Comparison of ENCODE assay signal across 30 cellular contexts in the genomic region with DNA sequence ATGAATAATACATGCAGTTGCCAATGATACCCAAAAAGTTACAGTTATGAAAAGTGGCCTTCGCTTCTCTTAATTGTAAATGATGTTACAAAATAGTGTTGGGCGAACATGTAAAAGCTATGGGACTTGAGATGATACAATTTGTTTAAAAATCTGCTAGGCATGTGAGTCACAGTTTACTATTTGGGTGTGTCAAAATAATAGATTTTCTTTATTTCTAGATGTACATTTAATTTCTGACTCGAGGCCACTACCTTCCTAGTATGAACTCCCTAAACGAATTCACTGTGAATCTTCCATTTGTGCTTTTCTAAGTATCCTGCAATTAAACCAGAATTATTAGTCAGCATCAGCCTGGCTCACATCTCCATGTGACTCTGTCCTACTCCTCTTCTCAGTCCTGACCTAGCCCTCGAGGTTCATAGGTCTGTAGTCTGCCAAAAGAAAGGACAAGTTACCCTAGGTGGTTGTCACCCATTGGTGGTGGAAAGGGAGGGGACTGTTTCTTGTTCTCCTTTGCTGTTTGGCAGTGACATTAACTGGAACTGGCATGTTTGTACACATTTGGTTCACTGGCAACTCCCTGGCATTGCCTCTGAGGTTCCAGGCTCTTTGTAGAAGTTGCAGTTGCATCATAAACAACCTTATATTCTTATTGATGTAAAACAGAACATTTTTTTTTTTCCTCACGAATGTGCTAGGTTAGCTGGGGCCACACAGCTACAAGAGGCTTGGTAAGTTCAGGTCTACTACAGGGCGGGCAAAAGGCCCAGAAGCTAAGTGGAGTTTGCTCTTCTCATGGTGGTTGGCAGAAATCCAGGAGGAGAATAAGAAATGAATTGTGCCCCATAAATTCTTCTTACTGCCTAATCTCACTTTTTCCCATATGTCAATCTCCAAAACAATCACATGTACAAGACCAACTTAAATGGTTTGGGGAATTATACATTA.
DNase-seq lines count a peak whose midpoint lies in the region; ATAC-seq, FAIRE-seq and TF ChIP-seq lines count a peak whose summit lies in the region.
"Had no signal": no experiment of that assay in that cellular context is flagged by ENCODE, and none has a peak within 500 bp of the region (broad histone marks: within the 10 kb centered on the region; RNA-seq: fewer than 3 reads in every experiment).

No MANE protein-coding gene starts in this region.

- peak; percentile 6 for DNase-seq in EH (ENCODE audit: low read depth)
- peak; percentile 29 for DNase-seq in bronchial epithelial cell (ENCODE audit: low read depth)
- DNase-seq in left lung: peak in 1 of 2 donors; percentile 45
- DNase-seq in stomach: peak; percentile 63
- no peak for DNase-seq in foreskin fibroblast
- DNase-seq in hypothalamus (lab: John Stamatoyannopoulos, UW): no peak
- DNase-seq in CD1c-positive myeloid dendritic cell (ENCODE audit: extremely low spot score): no peak
- no peak for DNase-seq in NCI-H187 (lab: John Stamatoyannopoulos, UW)
- DNase-seq: activated CD8-positive, alpha-beta T cell treated with anti-CD3 and anti-CD28 coated beads for 36 hours; activated naive CD4-positive, alpha-beta T cell treated with anti-CD3 and anti-CD28 coated beads, Interleukin-2, amount 50 U/mL, for 16 hours; amygdala; brain microvascular endothelial cell; CD4-positive, CD25-positive, alpha-beta regulatory T cell; dorsolateral prefrontal cortex; GOT3; left ventricle myocardium superior; naive B cell; NCI-H1048; NCI-H1694 treated with DMSO at 0.1 percent for 48 hours; NCI-H2171 treated with DMSO at 0.1 percent for 48 hours; NCI-H524 treated with DMSO at 0.1 percent for 48 hours; stimulated activated CD4-positive, alpha-beta T cell treated with anti-CD3 and anti-CD28 coated beads, Interleukin-4, amount 100 ng/mL, for 1 hour; trophoblast cell had no signal

- peak; percentile 85 for ATAC-seq in left lung
- ATAC-seq: activated CD8-positive, alpha-beta T cell treated with anti-CD3 and anti-CD28 coated beads for 36 hours; activated T-helper 17 cell treated with anti-CD3 and anti-CD28 coated beads, Interleukin-2, amount 50 U/mL, for 72 hours; left ventricle myocardium superior; Panc1; sciatic nerve had no signal

- H3K36me3 ChIP-seq in bronchial epithelial cell (ENCODE audit: control insufficient read depth, insufficient read depth, low read length) (no peaks in the 10 kb centered on the region), left lung (no peaks in the 10 kb centered on the region), stomach (no peaks in the 10 kb centered on the region)
- H3K36me3 ChIP-seq: brain microvascular endothelial cell, neutrophil had no signal

- H3K4me3 ChIP-seq in bronchial epithelial cell (ENCODE audit: low read depth, low read length): no peak overlapping the region
- no peak overlapping the region for H3K4me3 ChIP-seq in left lung
- H3K4me3 ChIP-seq in stomach: no peak overlapping the region
- no peak overlapping the region for H3K4me3 ChIP-seq in foreskin fibroblast (ENCODE audit: low read depth in 1 of 2, low read length in 2 of 2)
- H3K4me3 ChIP-seq: dorsolateral prefrontal cortex had no signal

- intact Hi-C loops in left lung (cut with DNase I) (no loop called here), stomach (cut with DNase I; ENCODE audit: low total_unique reads) (no loop called here)

- 42 to 63% (median 48%) methylated on average over 7 of the region's 7 CpGs for WGBS in stomach, 5 donors

- H3K27me3 ChIP-seq in bronchial epithelial cell (ENCODE audit: control insufficient read depth, insufficient read depth, low read length): no peaks in the 10 kb centered on the region
- no peaks in the 10 kb centered on the region for H3K27me3 ChIP-seq in left lung
- H3K27me3 ChIP-seq in stomach: no peaks in the 10 kb centered on the region
- H3K27me3 ChIP-seq: brain microvascular endothelial cell, dorsolateral prefrontal cortex, neutrophil had no signal

- TF ChIP-seq POLR2A in stomach (IDR thresholded peaks at IDR 0.05): no peak

- TF ChIP-seq EP300 in stomach (IDR thresholded peaks at IDR 0.05): peak; percentile 80

- no peak for TF ChIP-seq CTCF in bronchial epithelial cell (IDR thresholded peaks at IDR 0.05; ENCODE audit: insufficient read depth, low read length, severe bottlenecking)
- TF ChIP-seq CTCF in left lung (IDR thresholded peaks at IDR 0.05): no peak
- TF ChIP-seq CTCF in stomach (IDR thresholded peaks at IDR 0.05): no peak
- TF ChIP-seq CTCF in foreskin fibroblast (IDR thresholded peaks at IDR 0.05; ENCODE audit: low read depth, low read length): no peak

- H3K9me3 ChIP-seq in left lung (peaks cover 0 to 3% of the 10 kb centered on the region in 2 donors), stomach (no peaks in the 10 kb centered on the region)
- H3K9me3 ChIP-seq: neutrophil had no signal

- no peaks in the 10 kb centered on the region for H3K4me1 ChIP-seq in left lung
- H3K4me1 ChIP-seq in stomach: peaks cover 0 to 15% (median 9%) of the 10 kb centered on the region in 4 donors

- FAIRE-seq in bronchial epithelial cell (lab: Jason Lieb, UNC): peak; percentile 47
- FAIRE-seq: endometrium, GM18507, GM19239 had no signal

- H3K27ac ChIP-seq in left lung: no peak overlapping the region
- peak overlapping the region in 4 of 5 donors; percentile 23 to 66 (median 44) for H3K27ac ChIP-seq in stomach
- H3K27ac ChIP-seq: brain microvascular endothelial cell, dorsolateral prefrontal cortex, neutrophil had no signal

Comparison
In these comparisons a context has a peak if more than half of its experiments do, and no peak if none do; other contexts are left out.
1. DNase-seq: peak in EH (single experiment), bronchial epithelial cell (single experiment) and stomach (single experiment); none in foreskin fibroblast (0 of 2), hypothalamus (0 of 51), CD1c-positive myeloid dendritic cell (single experiment) and NCI-H187 (0 of 2).
2. H3K27ac ChIP-seq: peak in stomach (4 of 5); none in left lung (0 of 2).